In genomic region chr9:135879619-135880018, GRCh38 we compare ENCODE assay signal across 12 cellular contexts.
"Had no signal": no experiment of that assay in that cellular context is flagged by ENCODE, and none has a peak within 500 bp of the region (broad histone marks: within the 10 kb centered on the region; RNA-seq: fewer than 3 reads in every experiment).

No MANE protein-coding gene starts in this region.

- ATAC-seq: activated CD8-positive, alpha-beta memory T cell treated with anti-CD3 and anti-CD28 coated beads, Interleukin-2, amount 10 ng/mL, durations not matched to agents 7 days and 5 days; activated T-cell treated with anti-CD3 and anti-CD28 coated beads, Interleukin-2, amount 50 U/mL, for 4 hours; left colon; pancreas had no signal

- H3K27me3 ChIP-seq: colonic mucosa, pancreas, transverse colon had no signal

- H3K4me3 ChIP-seq: colonic mucosa, pancreas, smooth muscle cell, transverse colon had no signal

- H3K27ac ChIP-seq: colonic mucosa, pancreas, transverse colon had no signal

- H3K4me1 ChIP-seq: colonic mucosa, pancreas had no signal

- H3K4me2 ChIP-seq: smooth muscle cell had no signal

- H3K36me3 ChIP-seq: colonic mucosa, pancreas, transverse colon had no signal

- H3K9me3 ChIP-seq: colonic mucosa, pancreas, transverse colon had no signal

- DNase-seq: activated CD4-positive, alpha-beta T cell treated with anti-CD3 and anti-CD28 coated beads for 1 hour; activated CD4-positive, alpha-beta T cell treated with anti-CD3 and anti-CD28 coated beads, Interleukin-2, amount 50 U/mL, for 48 hours; activated CD8-positive, alpha-beta memory T cell treated with anti-CD3 and anti-CD28 coated beads, Interleukin-2, amount 10 ng/mL, durations not matched to agents 7 days and 5 days; activated effector memory CD4-positive, alpha-beta T cell treated with anti-CD3 and anti-CD28 coated beads, Interleukin-2, amount 50 U/mL, for 16 hours; activated T-cell treated with anti-CD3 and anti-CD28 coated beads, Interleukin-2, amount 50 U/mL, for 4 hours; amygdala; erythroblast; left colon; pancreas; transverse colon had no signal
